9 cellular contexts compared by ENCODE assay signal in the genomic region with DNA sequence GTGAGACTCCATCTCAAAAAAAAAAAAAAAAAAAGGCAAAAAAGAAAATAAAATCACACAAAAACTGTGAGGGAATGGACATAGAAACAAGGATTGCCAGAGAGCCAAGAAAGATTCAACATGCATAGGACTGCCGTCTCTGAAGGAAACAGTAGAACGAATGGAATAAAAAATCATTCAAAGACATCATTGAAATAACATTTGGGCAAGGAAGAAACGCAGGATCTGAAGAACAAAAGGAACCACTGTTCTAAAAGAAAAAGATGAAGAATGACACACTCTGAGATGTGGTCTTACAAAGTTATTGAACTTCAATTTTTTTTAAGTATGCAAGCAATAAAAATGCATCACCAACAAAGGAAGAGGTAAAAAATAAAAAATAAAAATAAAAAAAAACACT. TPM values are rescaled to one million over a fixed set of nuclear protein-coding genes. Genes with fewer than 3 reads are reported as not detected.
"Had no signal": no experiment of that assay in that cellular context is flagged by ENCODE, and none has a peak within 500 bp of the region (broad histone marks: within the 10 kb centered on the region; RNA-seq: fewer than 3 reads in every experiment).

No MANE protein-coding gene starts in this region.

- H3K27ac Mint-ChIP-seq: HFFc6, IgD-negative memory B cell had no signal

- DNase-seq: GM23248, GOT3, H7, HFFc6, KG1 had no signal

- H3K9me3 Mint-ChIP-seq: HFFc6 had no signal

- ATAC-seq: HCT116, HepG2 had no signal

- H3K4me3 Mint-ChIP-seq: HFFc6, IgD-negative memory B cell had no signal

RNA-seq across cellular contexts. Expression of a gene that starts 57.2 kb away (rescaled TPM):
- total RNA-seq: H7, HepG2, HT1080 had no signal
- polyA plus RNA-seq: HepG2, IgD-negative memory B cell had no signal
